8 cellular contexts compared by ENCODE assay signal in genomic region chr2:152611458-152612231, GRCh38.
DNase-seq lines count a peak whose midpoint lies in the region; ATAC-seq, FAIRE-seq and TF ChIP-seq lines count a peak whose summit lies in the region.

No MANE protein-coding gene starts in this region.

- H3K27me3 Mint-ChIP-seq in astrocyte (ENCODE audit: low read depth, unreplicated experiment): no peaks in the 10 kb centered on the region

- no peak overlapping the region for H2AFZ ChIP-seq in astrocyte (ENCODE audit: low read depth, low read length)

- intact Hi-C loops in left lung (cut with DNase I): no loop called here

- TF ChIP-seq CTCF in HL-60 (IDR thresholded peaks at IDR 0.05; ENCODE audit: insufficient read depth, low read length) (no peak), astrocyte (IDR thresholded peaks at IDR 0.05; ENCODE audit: insufficient read depth, low read depth, low read length) (no peak), left lung (IDR thresholded peaks at IDR 0.05) (no peak)

- no peaks in the 10 kb centered on the region for H3K36me3 ChIP-seq in astrocyte (ENCODE audit: insufficient read depth, low read length)
- peaks cover 0 to 2% of the 10 kb centered on the region in 2 donors for H3K36me3 ChIP-seq in left lung
- no peaks in the 10 kb centered on the region for H3K36me3 ChIP-seq in urinary bladder (ENCODE audit: insufficient read depth)

- H3K4me3 ChIP-seq in HL-60 (replicated peaks; ENCODE audit: insufficient read depth, low read length) (no peak overlapping the region), astrocyte (ENCODE audit: insufficient read depth, low read depth, low read length) (no peak overlapping the region), left lung (no peak overlapping the region), urinary bladder (ENCODE audit: low read depth, low read length) (no peak overlapping the region)

- no peak overlapping the region for H3K4me3 Mint-ChIP-seq in astrocyte (ENCODE audit: unreplicated experiment)

- no peaks in the 10 kb centered on the region for H3K79me2 ChIP-seq in astrocyte (ENCODE audit: insufficient read depth, low read length)

- ATAC-seq in GM21526 (IDR thresholded peaks at IDR 0.05; ENCODE audit: low FRiP score, unreplicated experiment) (peak; percentile 83), left lung (peak; percentile 87)

- no peaks in the 10 kb centered on the region for H3K9me3 ChIP-seq in astrocyte (ENCODE audit: insufficient read depth, low read depth, low read length)
- no peaks in the 10 kb centered on the region for H3K9me3 ChIP-seq in left lung

- DNase-seq in ELR (ENCODE audit: low read depth) (peak; percentile 63), HL-60 (ENCODE audit: low read depth in 1 of 2, low spot score in 1 of 2) (peak; percentile 94 to 96), astrocyte (ENCODE audit: low read depth) (peak; percentile 69), left lung (peak in 1 of 2 donors; percentile 43), NCI-H2081 (lab: John Stamatoyannopoulos, UW) (no peak), mesenteric fat pad (ENCODE audit: low spot score) (no peak)

- no peaks in the 10 kb centered on the region for H4K20me1 ChIP-seq in astrocyte (ENCODE audit: insufficient read depth, low read length)

- no peaks in the 10 kb centered on the region for H3K9me3 Mint-ChIP-seq in astrocyte (ENCODE audit: unreplicated experiment)

- no peaks in the 10 kb centered on the region for H3K27me3 ChIP-seq in HL-60 (ENCODE audit: insufficient read depth, poor library complexity, severe bottlenecking)
- no peaks in the 10 kb centered on the region for H3K27me3 ChIP-seq in astrocyte (ENCODE audit: insufficient read depth, low read length)
- no peaks in the 10 kb centered on the region for H3K27me3 ChIP-seq in left lung

- H3K4me1 Mint-ChIP-seq in astrocyte (ENCODE audit: low read depth, unreplicated experiment): peaks cover 28% of the 10 kb centered on the region

- peak; percentile 29 for FAIRE-seq in astrocyte (lab: Jason Lieb, UNC)

- H3K36me3 Mint-ChIP-seq in astrocyte (ENCODE audit: low read depth, unreplicated experiment): peaks cover 6% of the 10 kb centered on the region

- 68% methylated on average over 5 of the region's 5 CpGs for WGBS in urinary bladder

- peak overlapping the region; percentile 43 for H3K27ac Mint-ChIP-seq in astrocyte (ENCODE audit: unreplicated experiment)

- peak overlapping the region; percentile 4 for H3K4me2 ChIP-seq in astrocyte (ENCODE audit: low read length)

- H3K4me1 ChIP-seq in astrocyte (ENCODE audit: insufficient read depth, low read length) (peaks cover 17% of the 10 kb centered on the region), left lung (peaks cover 10 to 30% of the 10 kb centered on the region in 2 donors), urinary bladder (ENCODE audit: insufficient read depth) (no peaks in the 10 kb centered on the region)

- peak overlapping the region; percentile 82 for H3K27ac ChIP-seq in HL-60 (replicated peaks)
- H3K27ac ChIP-seq in astrocyte (ENCODE audit: low read depth, low read length): no peak overlapping the region
- H3K27ac ChIP-seq in left lung: peak overlapping the region; percentile 65 to 95
- peak overlapping the region; percentile 16 for H3K27ac ChIP-seq in urinary bladder (ENCODE audit: low read depth)

- H3K9ac ChIP-seq in astrocyte (ENCODE audit: low read length): no peak overlapping the region

Comparison
In these comparisons a context has a peak if more than half of its experiments do, and no peak if none do; other contexts are left out.
1. DNase-seq: peak in ELR (single experiment), HL-60 (2 of 2) and astrocyte (single experiment); none in NCI-H2081 (0 of 2) and mesenteric fat pad (single experiment).